In genomic region chr22:46443850-46444389, GRCh38 we compare ENCODE assay signal across 17 cellular contexts.
A peak's percentile ranks its signal among the peaks of the same experiment; 100 is the strongest.
DNase-seq lines count a peak whose midpoint lies in the region; ATAC-seq, FAIRE-seq and TF ChIP-seq lines count a peak whose summit lies in the region.
"Had no signal": no experiment of that assay in that cellular context is flagged by ENCODE, and none has a peak within 500 bp of the region (broad histone marks: within the 10 kb centered on the region; RNA-seq: fewer than 3 reads in every experiment).

No MANE protein-coding gene starts in this region.

- no peaks in the 10 kb centered on the region for H3K27me3 Mint-ChIP-seq in astrocyte (ENCODE audit: low read depth, unreplicated experiment)
- H3K27me3 Mint-ChIP-seq: activated CD4-positive, alpha-beta T cell treated with anti-CD3 and anti-CD28 coated beads for 36 hours; activated naive CD8-positive, alpha-beta T cell had no signal

- H3K9me3 Mint-ChIP-seq in astrocyte (ENCODE audit: unreplicated experiment) = no peaks in the 10 kb centered on the region
- H3K9me3 Mint-ChIP-seq: CD8-positive, alpha-beta memory T cell had no signal

- peaks cover 8% of the 10 kb centered on the region for H4K20me1 ChIP-seq in astrocyte (ENCODE audit: insufficient read depth, low read length)

- peaks cover 6% of the 10 kb centered on the region for H3K27me3 ChIP-seq in astrocyte (ENCODE audit: insufficient read depth, low read length)
- no peaks in the 10 kb centered on the region for H3K27me3 ChIP-seq in lung (ENCODE audit: control insufficient read depth, insufficient read depth)
- no peaks in the 10 kb centered on the region for H3K27me3 ChIP-seq in upper lobe of left lung
- no peaks in the 10 kb centered on the region for H3K27me3 ChIP-seq in heart right ventricle

- TF ChIP-seq POLR2A in upper lobe of left lung (IDR thresholded peaks at IDR 0.05) = peak in 1 of 4 donors; percentile 44

- no peak overlapping the region for H3K4me3 Mint-ChIP-seq in astrocyte (ENCODE audit: unreplicated experiment)
- H3K4me3 Mint-ChIP-seq: activated CD4-positive, alpha-beta T cell treated with anti-CD3 and anti-CD28 coated beads for 36 hours; activated naive CD8-positive, alpha-beta T cell; CD8-positive, alpha-beta memory T cell had no signal

- H3K4me3 ChIP-seq in astrocyte (ENCODE audit: insufficient read depth, low read depth, low read length) (no peak overlapping the region), lung (no peak overlapping the region), upper lobe of left lung (peak overlapping the region in 1 of 4 donors; percentile 6), heart right ventricle (no peak overlapping the region)

- no peak overlapping the region for H2AFZ ChIP-seq in astrocyte (ENCODE audit: low read depth, low read length)

- H3K27ac ChIP-seq in astrocyte (ENCODE audit: low read depth, low read length) = no peak overlapping the region
- H3K27ac ChIP-seq in lung (ENCODE audit: low read depth in 1 of 2, low read length in 1 of 2) = peak overlapping the region in 1 of 2 donors; percentile 87
- peak overlapping the region; percentile 78 to 87 (median 80) for H3K27ac ChIP-seq in upper lobe of left lung
- no peak overlapping the region for H3K27ac ChIP-seq in heart right ventricle

- H3K27ac Mint-ChIP-seq in astrocyte (ENCODE audit: unreplicated experiment) = peak overlapping the region; percentile 16
- H3K27ac Mint-ChIP-seq: activated CD4-positive, alpha-beta T cell treated with anti-CD3 and anti-CD28 coated beads for 36 hours; activated naive CD8-positive, alpha-beta T cell; CD8-positive, alpha-beta memory T cell had no signal

- peaks cover 6% of the 10 kb centered on the region for H3K4me1 Mint-ChIP-seq in astrocyte (ENCODE audit: low read depth, unreplicated experiment)
- H3K4me1 Mint-ChIP-seq: activated CD4-positive, alpha-beta T cell treated with anti-CD3 and anti-CD28 coated beads for 36 hours; CD8-positive, alpha-beta memory T cell had no signal

- WGBS in lung, 2 donors = 69 to 87% methylated on average over 15 of the region's 15 CpGs
- WGBS in upper lobe of left lung, 2 donors = 52 to 71% methylated on average over 9 to 15 of the region's 15 CpGs
- WGBS in heart right ventricle, 2 donors = 83% methylated on average over 15 of the region's 15 CpGs

- peak; percentile 44 for DNase-seq in NCI-H510A treated with DMSO at 0.1 percent for 48 hours (lab: John Stamatoyannopoulos, UW)
- DNase-seq in NCI-H510A (lab: John Stamatoyannopoulos, UW) = no peak
- DNase-seq in astrocyte (ENCODE audit: low read depth) = no peak
- DNase-seq in lung (ENCODE audit: low spot score) = peak; percentile 65
- DNase-seq in upper lobe of left lung = peak; percentile 71 to 73
- DNase-seq in stimulated activated CD4-positive, alpha-beta T cell treated with anti-CD3 and anti-CD28 coated beads, Interleukin-4, amount 100 ng/mL, for 1 hour = no peak
- no peak for DNase-seq in Right ventricle myocardium superior
- DNase-seq in heart right ventricle = no peak
- DNase-seq: activated CD4-positive, alpha-beta T cell treated with anti-CD3 and anti-CD28 coated beads for 36 hours; activated T-cell treated with anti-CD3 and anti-CD28 coated beads for 4 hours; CD8-positive, alpha-beta memory T cell; GF-D8; NCI-H1694 treated with DMSO at 0.1 percent for 48 hours; posterior cingulate gyrus; stimulated activated CD4-positive, alpha-beta T cell treated with anti-CD3 and anti-CD28 coated beads, Interleukin-15, amount 100 ng/mL, for 24 hours had no signal

- H3K9me3 ChIP-seq in astrocyte (ENCODE audit: insufficient read depth, low read depth, low read length) (no peaks in the 10 kb centered on the region), lung (ENCODE audit: control insufficient read depth in 2 of 2, insufficient read depth in 1 of 2, low read length in 1 of 2) (no peaks in the 10 kb centered on the region), upper lobe of left lung (no peaks in the 10 kb centered on the region), heart right ventricle (no peaks in the 10 kb centered on the region)

- H3K9ac ChIP-seq in astrocyte (ENCODE audit: low read length) = no peak overlapping the region

- no peak for FAIRE-seq in astrocyte (lab: Jason Lieb, UNC)
- FAIRE-seq: islet of Langerhans had no signal

- intact Hi-C loops in Right ventricle myocardium superior (cut with DNase I) (no loop called here), heart right ventricle (cut with DNase I) (no loop called here)

- TF ChIP-seq CTCF in astrocyte (IDR thresholded peaks at IDR 0.05; ENCODE audit: insufficient read depth, low read depth, low read length) (no peak), lung (IDR thresholded peaks at IDR 0.05; ENCODE audit: control extremely low read depth, extremely low read depth) (no peak), upper lobe of left lung (IDR thresholded peaks at IDR 0.05) (no peak), heart right ventricle (IDR thresholded peaks at IDR 0.05) (no peak)

- peaks cover 9% of the 10 kb centered on the region for H3K36me3 Mint-ChIP-seq in astrocyte (ENCODE audit: low read depth, unreplicated experiment)
- H3K36me3 Mint-ChIP-seq: activated naive CD8-positive, alpha-beta T cell; CD8-positive, alpha-beta memory T cell had no signal

- no peaks in the 10 kb centered on the region for H3K79me2 ChIP-seq in astrocyte (ENCODE audit: insufficient read depth, low read length)

- peak; percentile 51 for ATAC-seq in lung (ENCODE audit: insufficient read depth, low FRiP score)
- ATAC-seq in upper lobe of left lung (ENCODE audit: low FRiP score in 2 of 2) = peak; percentile 34 to 81
- no peak for ATAC-seq in Right ventricle myocardium superior (ENCODE audit: poor library complexity)
- no peak for ATAC-seq in heart right ventricle
- ATAC-seq: activated CD4-positive, alpha-beta T cell treated with anti-CD3 and anti-CD28 coated beads for 36 hours had no signal

- H3K4me1 ChIP-seq in astrocyte (ENCODE audit: insufficient read depth, low read length) (no peaks in the 10 kb centered on the region), lung (ENCODE audit: control insufficient read depth in 2 of 2, insufficient read depth in 2 of 2, low read length in 2 of 2) (no peaks in the 10 kb centered on the region), upper lobe of left lung (peaks cover 0 to 51% (median 28%) of the 10 kb centered on the region in 4 donors), heart right ventricle (no peaks in the 10 kb centered on the region)

- no peak for TF ChIP-seq EP300 in upper lobe of left lung (IDR thresholded peaks at IDR 0.05)

- H3K36me3 ChIP-seq in astrocyte (ENCODE audit: insufficient read depth, low read length) (no peaks in the 10 kb centered on the region), lung (ENCODE audit: control insufficient read depth in 2 of 2, insufficient read depth in 2 of 2, low read length in 2 of 2) (peaks cover 0 to 3% of the 10 kb centered on the region in 2 donors), upper lobe of left lung (no peaks in the 10 kb centered on the region), heart right ventricle (no peaks in the 10 kb centered on the region)

- H3K4me2 ChIP-seq in astrocyte (ENCODE audit: low read length) = no peak overlapping the region

Comparison
In these comparisons a context has a peak if more than half of its experiments do, and no peak if none do; other contexts are left out.
1. DNase-seq: peak in NCI-H510A treated with DMSO at 0.1 percent for 48 hours (single experiment), lung (single experiment) and upper lobe of left lung (2 of 2); none in NCI-H510A (single experiment), astrocyte (single experiment), stimulated activated CD4-positive, alpha-beta T cell treated with anti-CD3 and anti-CD28 coated beads, Interleukin-4, amount 100 ng/mL, for 1 hour (single experiment), Right ventricle myocardium superior (single experiment) and heart right ventricle (0 of 2).
2. H3K27ac ChIP-seq: peak in upper lobe of left lung (4 of 4); none in astrocyte (single experiment) and heart right ventricle (0 of 10).
3. ATAC-seq: peak in lung (single experiment) and upper lobe of left lung (2 of 2); none in Right ventricle myocardium superior (single experiment) and heart right ventricle (0 of 8).